In the genomic region with DNA sequence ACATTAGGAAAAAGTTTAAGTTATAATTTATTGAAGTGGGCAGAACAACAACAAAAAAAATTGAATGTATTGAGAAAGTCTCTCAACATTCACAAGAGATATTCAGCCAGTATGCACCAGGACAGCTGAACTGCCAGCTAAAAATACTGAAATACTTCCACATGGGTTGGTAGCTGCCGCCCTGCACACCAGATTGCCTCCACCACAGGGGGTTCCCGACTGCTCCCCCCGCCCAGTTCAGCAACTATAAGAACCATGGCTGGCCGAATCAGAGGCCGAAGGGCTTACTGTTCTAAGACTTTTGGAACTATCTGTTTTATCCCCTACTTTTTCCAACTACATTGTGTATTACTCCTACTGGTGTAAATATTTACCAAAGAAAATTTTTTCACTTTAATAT, we compare ENCODE assay signal across 18 cellular contexts.
DNase-seq lines count a peak whose midpoint lies in the region; ATAC-seq and TF ChIP-seq lines count a peak whose summit lies in the region.
"Had no signal": no experiment of that assay in that cellular context is flagged by ENCODE, and none has a peak within 500 bp of the region (broad histone marks: within the 10 kb centered on the region; RNA-seq: fewer than 3 reads in every experiment).

No MANE protein-coding gene starts in this region.

- H3K27ac ChIP-seq in GM23338 (ENCODE audit: low read depth) (no peak overlapping the region), WERI-Rb-1 (no peak overlapping the region)
- H3K27ac ChIP-seq: BLaER1, HL-60 had no signal

- peaks cover 5% of the 10 kb centered on the region; the same call in 1 of the 3 replicates for H3K9me3 Mint-ChIP-seq in GM23338

- peaks cover 2% of the 10 kb centered on the region; the same call in 2 of the 3 replicates for H3K36me3 Mint-ChIP-seq in GM23338 (ENCODE audit: low read depth)
- H3K36me3 Mint-ChIP-seq: CD14-positive monocyte; CD4-positive, alpha-beta memory T cell had no signal

- H3K79me2 ChIP-seq in GM23338 (replicated peaks; ENCODE audit: insufficient read depth), result no peaks in the 10 kb centered on the region

- H3K9me3 ChIP-seq in WERI-Rb-1 (ENCODE audit: severe bottlenecking), result no peaks in the 10 kb centered on the region
- peaks cover 4% of the 10 kb centered on the region; the same call in 1 of the 2 replicates for H3K9me3 ChIP-seq in MG63
- H3K9me3 ChIP-seq: HAP-1 had no signal

- TF ChIP-seq CTCF in GM23338 (conservative IDR thresholded peaks at IDR 0.05; ENCODE audit: low read depth in 2 of 2), result no peak
- TF ChIP-seq CTCF in WERI-Rb-1 (IDR thresholded peaks at IDR 0.05; ENCODE audit: low read depth, low read length), result no peak

- H3F3A ChIP-seq in GM23338 (replicated peaks; ENCODE audit: low read depth), result no peaks in the 10 kb centered on the region

- H3K4me2 ChIP-seq in GM23338, result no peak overlapping the region
- H3K4me2 ChIP-seq: BLaER1 had no signal

- H3K36me3 ChIP-seq in GM23338 (ENCODE audit: insufficient read depth) (no peaks in the 10 kb centered on the region), WERI-Rb-1 (no peaks in the 10 kb centered on the region), MG63 (no peaks in the 10 kb centered on the region)
- H3K36me3 ChIP-seq: BLaER1, HAP-1 had no signal

- no peaks in the 10 kb centered on the region for H3K9me2 ChIP-seq in GM23338 (ENCODE audit: insufficient read depth)

- no peak overlapping the region for H3K27ac Mint-ChIP-seq in GM23338
- H3K27ac Mint-ChIP-seq: CD14-positive monocyte; CD4-positive, alpha-beta memory T cell had no signal

- peaks cover 3% of the 10 kb centered on the region for H3K27me3 Mint-ChIP-seq in GM23338 (ENCODE audit: insufficient read depth, low read depth, poor library complexity)
- H3K27me3 Mint-ChIP-seq: CD4-positive, alpha-beta memory T cell had no signal

- H3K4me3 ChIP-seq in GM23338 (no peak overlapping the region), WERI-Rb-1 (ENCODE audit: low read depth, low read length) (no peak overlapping the region), MG63 (no peak overlapping the region)
- H3K4me3 ChIP-seq: BLaER1, HAP-1, K562 had no signal

- peaks cover 7% of the 10 kb centered on the region; the same call in 2 of the 3 replicates for H3K4me1 Mint-ChIP-seq in GM23338
- H3K4me1 Mint-ChIP-seq: CD14-positive monocyte; CD4-positive, alpha-beta memory T cell had no signal

- DNase-seq in GM23338 (ENCODE audit: low spot score) (peak; percentile 36), NCI-H446 treated with DMSO at 0.1 percent for 48 hours (lab: John Stamatoyannopoulos, UW) (peak; percentile 22), WERI-Rb-1 (peak; percentile 41), cerebellum (ENCODE audit: low spot score) (peak; percentile 64), NCI-H1105 (lab: John Stamatoyannopoulos, UW) (no peak), A172 (ENCODE audit: low spot score) (no peak), MG63 (no peak)
- DNase-seq: CD4-positive, alpha-beta memory T cell; DMS53; DND-41; EL; IMR-90 had no signal

- ATAC-seq in GM23338, result peak; percentile 36; the same call in 2 of the 3 replicates
- no peak for ATAC-seq in HG03135 (IDR thresholded peaks at IDR 0.05; ENCODE audit: unreplicated experiment)
- ATAC-seq: K562 had no signal

- no peaks in the 10 kb centered on the region for H3K4me1 ChIP-seq in GM23338 (ENCODE audit: insufficient read depth)
- H3K4me1 ChIP-seq: BLaER1, HAP-1 had no signal

- H2AFZ ChIP-seq in GM23338, result no peak overlapping the region

- H3K4me3 Mint-ChIP-seq in GM23338, result no peak overlapping the region
- H3K4me3 Mint-ChIP-seq: CD14-positive monocyte; CD4-positive, alpha-beta memory T cell had no signal

- no peaks in the 10 kb centered on the region for H4K20me1 ChIP-seq in GM23338 (replicated peaks; ENCODE audit: insufficient read depth)
- H4K20me1 ChIP-seq: BLaER1 had no signal

- H3K27me3 ChIP-seq in GM23338 (ENCODE audit: insufficient read depth) (no peaks in the 10 kb centered on the region), WERI-Rb-1 (ENCODE audit: insufficient read depth, low read depth, severe bottlenecking) (no peaks in the 10 kb centered on the region), MG63 (no peaks in the 10 kb centered on the region)
- H3K27me3 ChIP-seq: BLaER1 had no signal

TF ChIP-seq in GM23338, 12 proteins besides CTCF, POLR2A, EP300 and RAD21:
- no peak for TF ChIP-seq POLR2AphosphoS5 (IDR thresholded peaks at IDR 0.05; ENCODE audit: low read depth)
- no peak for TF ChIP-seq JUNB (IDR thresholded peaks at IDR 0.05; ENCODE audit: unreplicated experiment)
- TF ChIP-seq, protein P1, sequence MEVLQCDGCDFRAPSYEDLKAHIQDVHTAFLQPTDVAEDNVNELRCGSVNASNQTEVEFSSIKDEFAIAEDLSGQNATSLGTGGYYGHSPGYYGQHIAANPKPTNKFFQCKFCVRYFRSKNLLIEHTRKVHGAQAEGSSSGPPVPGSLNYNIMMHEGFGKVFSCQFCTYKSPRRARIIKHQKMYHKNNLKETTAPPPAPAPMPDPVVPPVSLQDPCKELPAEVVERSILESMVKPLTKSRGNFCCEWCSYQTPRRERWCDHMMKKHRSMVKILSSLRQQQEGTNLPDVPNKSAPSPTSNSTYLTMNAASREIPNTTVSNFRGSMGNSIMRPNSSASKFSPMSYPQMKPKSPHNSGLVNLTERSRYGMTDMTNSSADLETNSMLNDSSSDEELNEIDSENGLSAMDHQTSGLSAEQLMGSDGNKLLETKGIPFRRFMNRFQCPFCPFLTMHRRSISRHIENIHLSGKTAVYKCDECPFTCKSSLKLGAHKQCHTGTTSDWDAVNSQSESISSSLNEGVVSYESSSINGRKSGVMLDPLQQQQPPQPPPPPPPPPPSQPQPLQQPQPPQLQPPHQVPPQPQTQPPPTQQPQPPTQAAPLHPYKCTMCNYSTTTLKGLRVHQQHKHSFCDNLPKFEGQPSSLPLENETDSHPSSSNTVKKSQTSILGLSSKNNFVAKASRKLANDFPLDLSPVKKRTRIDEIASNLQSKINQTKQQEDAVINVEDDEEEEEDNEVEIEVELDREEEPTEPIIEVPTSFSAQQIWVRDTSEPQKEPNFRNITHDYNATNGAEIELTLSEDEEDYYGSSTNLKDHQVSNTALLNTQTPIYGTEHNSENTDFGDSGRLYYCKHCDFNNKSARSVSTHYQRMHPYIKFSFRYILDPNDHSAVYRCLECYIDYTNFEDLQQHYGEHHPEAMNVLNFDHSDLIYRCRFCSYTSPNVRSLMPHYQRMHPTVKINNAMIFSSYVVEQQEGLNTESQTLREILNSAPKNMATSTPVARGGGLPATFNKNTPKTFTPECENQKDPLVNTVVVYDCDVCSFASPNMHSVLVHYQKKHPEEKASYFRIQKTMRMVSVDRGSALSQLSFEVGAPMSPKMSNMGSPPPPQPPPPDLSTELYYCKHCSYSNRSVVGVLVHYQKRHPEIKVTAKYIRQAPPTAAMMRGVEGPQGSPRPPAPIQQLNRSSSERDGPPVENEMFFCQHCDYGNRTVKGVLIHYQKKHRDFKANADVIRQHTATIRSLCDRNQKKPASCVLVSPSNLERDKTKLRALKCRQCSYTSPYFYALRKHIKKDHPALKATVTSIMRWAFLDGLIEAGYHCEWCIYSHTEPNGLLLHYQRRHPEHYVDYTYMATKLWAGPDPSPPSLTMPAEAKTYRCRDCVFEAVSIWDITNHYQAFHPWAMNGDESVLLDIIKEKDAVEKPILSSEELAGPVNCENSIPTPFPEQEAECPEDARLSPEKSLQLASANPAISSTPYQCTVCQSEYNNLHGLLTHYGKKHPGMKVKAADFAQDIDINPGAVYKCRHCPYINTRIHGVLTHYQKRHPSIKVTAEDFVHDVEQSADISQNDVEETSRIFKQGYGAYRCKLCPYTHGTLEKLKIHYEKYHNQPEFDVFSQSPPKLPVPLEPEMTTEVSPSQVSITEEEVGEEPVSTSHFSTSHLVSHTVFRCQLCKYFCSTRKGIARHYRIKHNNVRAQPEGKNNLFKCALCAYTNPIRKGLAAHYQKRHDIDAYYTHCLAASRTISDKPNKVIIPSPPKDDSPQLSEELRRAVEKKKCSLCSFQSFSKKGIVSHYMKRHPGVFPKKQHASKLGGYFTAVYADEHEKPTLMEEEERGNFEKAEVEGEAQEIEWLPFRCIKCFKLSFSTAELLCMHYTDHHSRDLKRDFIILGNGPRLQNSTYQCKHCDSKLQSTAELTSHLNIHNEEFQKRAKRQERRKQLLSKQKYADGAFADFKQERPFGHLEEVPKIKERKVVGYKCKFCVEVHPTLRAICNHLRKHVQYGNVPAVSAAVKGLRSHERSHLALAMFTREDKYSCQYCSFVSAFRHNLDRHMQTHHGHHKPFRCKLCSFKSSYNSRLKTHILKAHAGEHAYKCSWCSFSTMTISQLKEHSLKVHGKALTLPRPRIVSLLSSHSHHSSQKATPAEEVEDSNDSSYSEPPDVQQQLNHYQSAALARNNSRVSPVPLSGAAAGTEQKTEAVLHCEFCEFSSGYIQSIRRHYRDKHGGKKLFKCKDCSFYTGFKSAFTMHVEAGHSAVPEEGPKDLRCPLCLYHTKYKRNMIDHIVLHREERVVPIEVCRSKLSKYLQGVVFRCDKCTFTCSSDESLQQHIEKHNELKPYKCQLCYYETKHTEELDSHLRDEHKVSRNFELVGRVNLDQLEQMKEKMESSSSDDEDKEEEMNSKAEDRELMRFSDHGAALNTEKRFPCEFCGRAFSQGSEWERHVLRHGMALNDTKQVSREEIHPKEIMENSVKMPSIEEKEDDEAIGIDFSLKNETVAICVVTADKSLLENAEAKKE (CRISPR knock-in tag; IDR thresholded peaks at IDR 0.05), result no peak

Comparison
In these comparisons a context has a peak if more than half of its experiments do, and no peak if none do; other contexts are left out.
1. DNase-seq: peak in GM23338 (single experiment), NCI-H446 treated with DMSO at 0.1 percent for 48 hours (single experiment), WERI-Rb-1 (single experiment) and cerebellum (single experiment); none in NCI-H1105 (single experiment), A172 (single experiment) and MG63 (single experiment).